ENCODE assay signal across 16 cellular contexts in the genomic region with DNA sequence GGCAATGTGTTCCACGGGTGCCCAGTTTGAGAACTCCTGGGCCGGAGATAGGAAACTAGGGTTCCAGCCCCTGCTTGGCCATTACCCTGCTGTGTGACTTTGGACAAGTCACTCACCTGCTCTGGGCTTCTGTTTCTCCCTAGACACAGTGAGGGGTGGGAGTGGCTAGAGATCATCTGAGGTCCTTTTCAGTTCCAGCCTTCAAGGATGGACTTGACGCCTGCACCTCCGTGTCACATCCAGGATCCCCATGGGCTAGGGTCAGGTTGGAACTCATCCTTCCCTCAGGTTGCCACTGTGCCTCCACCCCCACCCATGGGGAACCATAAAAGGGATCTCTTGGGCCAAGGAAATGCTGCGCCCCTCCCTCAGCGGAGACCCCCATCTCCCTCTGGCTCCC.
A peak's percentile ranks its signal among the peaks of the same experiment; 100 is the strongest.
DNase-seq lines count a peak whose midpoint lies in the region; ATAC-seq and TF ChIP-seq lines count a peak whose summit lies in the region.
"Had no signal": no experiment of that assay in that cellular context is flagged by ENCODE, and none has a peak within 500 bp of the region (broad histone marks: within the 10 kb centered on the region; RNA-seq: fewer than 3 reads in every experiment).

No MANE protein-coding gene starts in this region.

- intact Hi-C loops in left ventricle myocardium inferior (cut with micrococcal nuclease), result no loop called here
- intact Hi-C loops in left cardiac atrium (cut with DNase I), result no loop called here

- DNase-seq in left ventricle myocardium inferior (no peak), left cardiac atrium (no peak), coronary artery (ENCODE audit: low spot score) (peak; percentile 56), osteocyte (ENCODE audit: extremely low spot score, unreplicated experiment) (peak; percentile 72), chondrocyte (ENCODE audit: low spot score) (no peak)
- DNase-seq: ACHN; Calu3; CD4-positive, alpha-beta T cell; MV-4-11; NCI-H1436; NCI-H2029 treated with DMSO at 0.1 percent for 48 hours; Peyer's patch; SHP77 treated with DMSO at 0.1 percent for 48 hours had no signal

- H3K27me3 ChIP-seq in left ventricle myocardium inferior (ENCODE audit: low read depth), result no peaks in the 10 kb centered on the region
- H3K27me3 ChIP-seq: Peyer's patch had no signal

- H3K27me3 Mint-ChIP-seq in osteocyte (ENCODE audit: unreplicated experiment), result no peaks in the 10 kb centered on the region
- H3K27me3 Mint-ChIP-seq in chondrocyte (ENCODE audit: low read depth), result no peaks in the 10 kb centered on the region
- H3K27me3 Mint-ChIP-seq: CD4-positive, alpha-beta T cell had no signal

- peaks cover 86% of the 10 kb centered on the region for H3K4me1 ChIP-seq in left ventricle myocardium inferior

- H3K9me3 ChIP-seq in left ventricle myocardium inferior (replicated peaks), result no peaks in the 10 kb centered on the region
- H3K9me3 ChIP-seq: Peyer's patch had no signal

- H3K4me1 Mint-ChIP-seq in osteocyte (ENCODE audit: unreplicated experiment) (peaks cover 71% of the 10 kb centered on the region), chondrocyte (ENCODE audit: low read depth) (peaks cover 52% of the 10 kb centered on the region)

- no peak for TF ChIP-seq CTCF in left ventricle myocardium inferior (IDR thresholded peaks at IDR 0.05; ENCODE audit: borderline replicate concordance)
- no peak for TF ChIP-seq CTCF in coronary artery (IDR thresholded peaks at IDR 0.05)
- no peak for TF ChIP-seq CTCF in osteocyte (IDR thresholded peaks at IDR 0.05)
- no peak for TF ChIP-seq CTCF in chondrocyte (IDR thresholded peaks at IDR 0.05)

- H3K27ac Mint-ChIP-seq in osteocyte (ENCODE audit: unreplicated experiment) (no peak overlapping the region), chondrocyte (ENCODE audit: unreplicated experiment) (no peak overlapping the region)
- H3K27ac Mint-ChIP-seq: CD4-positive, alpha-beta T cell had no signal

- H3K27ac ChIP-seq in left ventricle myocardium inferior (replicated peaks), result peak overlapping the region; percentile 92
- no peak overlapping the region for H3K27ac ChIP-seq in coronary artery
- H3K27ac ChIP-seq: Peyer's patch had no signal

- H3K9me3 Mint-ChIP-seq in osteocyte (ENCODE audit: unreplicated experiment) (no peaks in the 10 kb centered on the region), chondrocyte (ENCODE audit: low read depth) (no peaks in the 10 kb centered on the region)
- H3K9me3 Mint-ChIP-seq: CD4-positive, alpha-beta T cell; IgD-negative memory B cell had no signal

- H3K4me3 ChIP-seq in left ventricle myocardium inferior (no peak overlapping the region), coronary artery (no peak overlapping the region)
- H3K4me3 ChIP-seq: Peyer's patch had no signal

- H3K36me3 ChIP-seq in left ventricle myocardium inferior, result no peaks in the 10 kb centered on the region
- H3K36me3 ChIP-seq: Peyer's patch had no signal

- no peak for ATAC-seq in left cardiac atrium
- ATAC-seq in GM21529 (IDR thresholded peaks at IDR 0.05; ENCODE audit: unreplicated experiment), result no peak
- no peak for ATAC-seq in HG03135 (IDR thresholded peaks at IDR 0.05; ENCODE audit: unreplicated experiment)

- H3K4me3 Mint-ChIP-seq in osteocyte (ENCODE audit: unreplicated experiment) (no peak overlapping the region), chondrocyte (ENCODE audit: unreplicated experiment) (no peak overlapping the region)
- H3K4me3 Mint-ChIP-seq: CD4-positive, alpha-beta T cell; IgD-negative memory B cell had no signal

- H3K36me3 Mint-ChIP-seq in osteocyte (ENCODE audit: unreplicated experiment) (no peaks in the 10 kb centered on the region), chondrocyte (ENCODE audit: low read depth) (no peaks in the 10 kb centered on the region)

Comparison
In these comparisons a context has a peak if more than half of its experiments do, and no peak if none do; other contexts are left out.
1. DNase-seq: peak in coronary artery (single experiment) and osteocyte (single experiment); none in left ventricle myocardium inferior (single experiment), left cardiac atrium (single experiment) and chondrocyte (single experiment).